Comparison of ENCODE assay signal across 8 cellular contexts in the genomic region with DNA sequence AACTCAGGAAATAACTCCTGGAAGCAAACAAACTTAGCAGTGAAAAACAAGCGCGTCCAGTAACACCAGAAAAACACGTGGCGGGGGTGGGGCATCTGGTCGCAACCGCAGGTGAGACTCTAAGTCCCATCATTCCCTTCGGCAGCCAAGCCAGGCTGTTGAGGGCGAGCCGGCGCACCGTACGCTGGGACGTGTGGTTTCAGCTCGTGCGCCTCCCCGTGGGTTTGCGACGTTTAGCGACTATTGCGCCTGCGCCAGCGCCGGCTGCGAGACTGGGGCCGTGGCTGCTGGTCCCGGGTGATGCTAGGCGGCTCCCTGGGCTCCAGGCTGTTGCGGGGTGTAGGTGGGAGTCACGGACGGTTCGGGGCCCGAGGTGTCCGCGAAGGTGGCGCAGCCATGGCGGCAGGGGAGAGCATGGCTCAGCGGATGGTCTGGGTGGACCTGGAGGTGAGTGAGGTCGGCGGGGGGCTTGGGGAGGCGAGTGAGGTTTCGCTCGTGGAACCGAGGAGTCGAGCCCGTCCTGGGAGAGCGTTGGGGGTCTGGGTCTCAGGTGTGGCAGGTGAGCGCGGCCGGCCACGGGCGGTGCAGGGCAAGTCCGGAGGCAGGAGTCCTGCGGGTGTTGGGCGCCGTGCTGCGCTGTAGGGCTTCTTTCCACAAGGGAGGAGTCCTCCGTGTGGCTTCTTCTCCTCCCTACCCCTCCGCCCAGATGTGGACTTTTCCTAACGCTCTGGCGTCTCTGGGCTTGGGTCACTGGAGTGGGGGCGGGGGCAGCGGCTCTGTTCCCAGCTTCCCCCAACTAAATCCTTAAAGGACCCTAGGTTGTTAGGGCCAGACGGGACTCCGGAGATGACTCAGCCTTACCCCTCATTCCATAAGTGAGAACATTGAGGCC. TPM values are rescaled to one million over a fixed set of nuclear protein-coding genes. Genes with fewer than 3 reads are reported as not detected.
DNase-seq lines count a peak whose midpoint lies in the region; ATAC-seq and TF ChIP-seq lines count a peak whose summit lies in the region.

A gene (plus strand): TSS at position 239 of the 892 bp plus-strand sequence. CDS start 62 bp downstream, at position 301.

- TF ChIP-seq CTCF in lung (IDR thresholded peaks at IDR 0.05; ENCODE audit: control extremely low read depth, extremely low read depth), result peak; percentile 27

- H3K9me3 ChIP-seq in lung (ENCODE audit: control insufficient read depth in 2 of 2, insufficient read depth in 1 of 2, low read length in 1 of 2), result no peaks in the 10 kb centered on the region

- peak; percentile 99 for ATAC-seq in GM19467 (IDR thresholded peaks at IDR 0.05; ENCODE audit: unreplicated experiment)
- peak; percentile 99 for ATAC-seq in lung (ENCODE audit: insufficient read depth, low FRiP score)

- DNase-seq in COLO668 (lab: John Stamatoyannopoulos, UW; ENCODE audit: unreplicated experiment) (peak; percentile 96), HS-27A (ENCODE audit: low read depth) (peak; percentile 58), NK-92 (lab: John Stamatoyannopoulos, UW; ENCODE audit: unreplicated experiment) (peak; percentile 53), lung (ENCODE audit: low spot score) (peak; percentile 96)
- DNase-seq in activated CD8-positive, alpha-beta memory T cell treated with anti-CD3 and anti-CD28 coated beads for 1 hour (ENCODE audit: extremely low read depth in 1 of 2, low read depth in 1 of 2), result peak; percentile 85 to 88
- peak; percentile 92 for DNase-seq in effector CD4-positive, alpha-beta T cell
- peak; percentile 84 to 90 (median 90) for DNase-seq in stimulated activated CD4-positive, alpha-beta T cell treated with anti-CD3 and anti-CD28 coated beads, TNF-alpha, amount 100 ng/mL, for 4 hours (ENCODE audit: low read depth in 3 of 3)

- H3K4me1 ChIP-seq in lung (ENCODE audit: control insufficient read depth in 2 of 2, insufficient read depth in 2 of 2, low read length in 2 of 2), result peaks cover 2 to 10% of the 10 kb centered on the region in 2 donors

- peak within 1 kb of the TSS; percentile 99 for H3K4me3 ChIP-seq in lung

- 0% methylated on average over 63 to 64 of the region's 64 CpGs for WGBS in lung, 2 donors

- peak within 1 kb of the TSS; percentile 87 to 91 for H3K27ac ChIP-seq in lung (ENCODE audit: low read depth in 1 of 2, low read length in 1 of 2)

- H3K27me3 ChIP-seq in lung (ENCODE audit: control insufficient read depth, insufficient read depth), result no peaks in the 10 kb centered on the region

- H3K36me3 ChIP-seq in lung (ENCODE audit: control insufficient read depth in 2 of 2, insufficient read depth in 2 of 2, low read length in 2 of 2), result peaks cover 5 to 6% of the 10 kb centered on the region in 2 donors

RNA-seq across cellular contexts. Expression of the gene that starts here (rescaled TPM):
- 10 to 100 TPM; 57.1 to 83.2 TPM for total RNA-seq in lung
- 10 to 100 TPM; 58.0 to 77.6 TPM for polyA plus RNA-seq in lung

Comparison
In these comparisons a context has a peak if more than half of its experiments do, and no peak if none do; other contexts are left out.
1. Peak in every context shown above with its lines: DNase-seq, ATAC-seq, H3K4me3 ChIP-seq and H3K27ac ChIP-seq.